In genomic region chr6:125743604-125744003, GRCh38 we compare ENCODE assay signal across 20 cellular contexts. TPM values are rescaled to one million over a fixed set of nuclear protein-coding genes. Genes with fewer than 3 reads are reported as not detected.
DNase-seq lines count a peak whose midpoint lies in the region; ATAC-seq and TF ChIP-seq lines count a peak whose summit lies in the region.
"Had no signal": no experiment of that assay in that cellular context is flagged by ENCODE, and none has a peak within 500 bp of the region (broad histone marks: within the 10 kb centered on the region; RNA-seq: fewer than 3 reads in every experiment).

No MANE protein-coding gene starts in this region.

- H3K36me3 ChIP-seq in heart right ventricle (no peaks in the 10 kb centered on the region), ascending aorta (no peaks in the 10 kb centered on the region)
- H3K36me3 ChIP-seq: Peyer's patch had no signal

- H3K4me3 Mint-ChIP-seq in CD4-positive, alpha-beta T cell, result no peak overlapping the region

- ATAC-seq in heart right ventricle (no peak), left ventricle myocardium superior (no peak), HG02852 (IDR thresholded peaks at IDR 0.05; ENCODE audit: unreplicated experiment) (no peak)
- no peak for ATAC-seq in activated CD4-positive, CD25-positive, alpha-beta regulatory T cell treated with anti-CD3 and anti-CD28 coated beads, Interleukin-2, amount 50 U/mL, for 24 hours
- no peak for ATAC-seq in CD4-positive, alpha-beta T cell (ENCODE audit: poor library complexity)
- ATAC-seq: A549, GM12878 had no signal

- CTCF ChIA-PET in CD4-positive, alpha-beta T cell (lab: Charles Lee), result no interaction called here

- intact Hi-C loops in heart right ventricle (cut with DNase I), result loop anchor here in 3 of 10 donors (10.0 kb wide), 2 partner anchors 159 to 299 kb away; no protein-coding TSS in a partner anchor
- intact Hi-C loops in left ventricle myocardium superior (cut with micrococcal nuclease), result no loop called here
- intact Hi-C loops in ascending aorta (cut with DNase I), result loop anchor here (5.0 kb wide), 1 partner anchor 46 kb away; no protein-coding TSS in a partner anchor
- intact Hi-C loops in CD4-positive, alpha-beta T cell (cut with DNase I, micrococcal nuclease), result loop anchor here in 1 of 2 experiments (5.0 kb wide), 1 partner anchor 34 kb away; no protein-coding TSS in a partner anchor

- H3K9me3 ChIP-seq in heart right ventricle (no peaks in the 10 kb centered on the region), ascending aorta (no peaks in the 10 kb centered on the region)
- H3K9me3 ChIP-seq in CD4-positive, alpha-beta T cell (ENCODE audit: control insufficient read depth, low read length), result no peaks in the 10 kb centered on the region
- H3K9me3 ChIP-seq: A549, Caco-2 had no signal

- H3K9me3 Mint-ChIP-seq in CD4-positive, alpha-beta T cell, result no peaks in the 10 kb centered on the region

- H3K4me1 ChIP-seq in heart right ventricle, result peaks cover 0 to 50% (median 12%) of the 10 kb centered on the region in 9 donors
- H3K4me1 ChIP-seq in ascending aorta, result peaks cover 10 to 12% of the 10 kb centered on the region in 2 donors
- H3K4me1 ChIP-seq: Caco-2 had no signal

- TF ChIP-seq CTCF in heart right ventricle (IDR thresholded peaks at IDR 0.05), result no peak
- no peak for TF ChIP-seq CTCF in ascending aorta (IDR thresholded peaks at IDR 0.05)
- TF ChIP-seq CTCF in GM20000 (IDR thresholded peaks at IDR 0.05; ENCODE audit: extremely low read depth, missing control alignments), result no peak
- TF ChIP-seq CTCF in CD4-positive, alpha-beta T cell (IDR thresholded peaks at IDR 0.05), result no peak

- peaks cover 65% of the 10 kb centered on the region for H3K27me3 Mint-ChIP-seq in CD4-positive, alpha-beta T cell

- POLR2A ChIA-PET in CD4-positive, alpha-beta T cell (lab: Charles Lee), result no interaction called here

- H3K27me3 ChIP-seq in heart right ventricle (peaks cover 0 to 75% (median 0%) of the 10 kb centered on the region in 7 donors), ascending aorta (no peaks in the 10 kb centered on the region)
- H3K27me3 ChIP-seq in CD4-positive, alpha-beta T cell (ENCODE audit: control insufficient read depth, insufficient read depth, low read length), result peaks cover 37% of the 10 kb centered on the region

- H3K27ac Mint-ChIP-seq in CD4-positive, alpha-beta T cell, result no peak overlapping the region
- H3K27ac Mint-ChIP-seq: CD14-positive monocyte had no signal

- H3K4me3 ChIP-seq in heart right ventricle (peak overlapping the region in 2 of 10 donors; percentile 3 to 27), ascending aorta (peak overlapping the region; percentile 15 to 56)
- H3K4me3 ChIP-seq: A549, GM12878, Peyer's patch had no signal

- H3K27ac ChIP-seq in heart right ventricle (peak overlapping the region in 7 of 10 donors; percentile 1 to 98 (median 89)), ascending aorta (peak overlapping the region; percentile 95 to 99)
- H3K27ac ChIP-seq in CD4-positive, alpha-beta T cell (ENCODE audit: low read depth, low read length), result no peak overlapping the region
- H3K27ac ChIP-seq: A549, Peyer's patch had no signal

- peaks cover 1% of the 10 kb centered on the region for H3K36me3 Mint-ChIP-seq in CD4-positive, alpha-beta T cell (ENCODE audit: low read depth)

- 77 to 79% methylated on average over 2 of the region's 2 CpGs for WGBS in heart right ventricle, 2 donors

- H3K4me1 Mint-ChIP-seq in CD4-positive, alpha-beta T cell (ENCODE audit: low read depth), result peaks cover 22% of the 10 kb centered on the region

- DNase-seq in heart right ventricle, result no peak
- no peak for DNase-seq in left ventricle myocardium superior
- no peak for DNase-seq in ascending aorta (ENCODE audit: low spot score in 2 of 2)
- peak; percentile 50 for DNase-seq in medulla oblongata (ENCODE audit: extremely low spot score)
- no peak for DNase-seq in GM20000 (ENCODE audit: low spot score)
- no peak for DNase-seq in CD4-positive, alpha-beta T cell
- DNase-seq: Caco-2, MV-4-11, NCI-H1417 treated with DMSO at 0.1 percent for 48 hours, NCI-H2081, NCI-H526, Peyer's patch, Right ventricle myocardium superior had no signal

RNA-seq across cellular contexts. Expression of gene HEY2, which starts 5.8 kb away (rescaled TPM):
- 10 to 100 TPM; 12.4 to 75.1 (median 36.2) TPM for total RNA-seq in heart right ventricle
- 10 to 100 TPM; 14.1 to 28.6 TPM for polyA plus RNA-seq in heart right ventricle
- 66.8 TPM for total RNA-seq in left ventricle myocardium superior
- 0.32 TPM for total RNA-seq in ascending aorta
- total RNA-seq in CD4-positive, alpha-beta T cell, result under 1 TPM; 0.08 to 0.30 TPM
- total RNA-seq: Caco-2, G401, LHCN-M2 had no signal
- polyA plus RNA-seq: CD14-positive monocyte had no signal

RNA-seq across cellular contexts. Expression of gene NCOA7, which starts 47.2 kb away (rescaled TPM):
- total RNA-seq in heart right ventricle (10 to 100 TPM in 7 of 10 donors, 1 to 10 TPM in 3; 6.2 to 21.3 (median 11.1) TPM), left ventricle myocardium superior (10.2 TPM), ascending aorta (37.4 TPM)
- 10 to 100 TPM in 1 of 2 donors, 1 to 10 TPM in 1; 4.2 to 10.2 TPM for polyA plus RNA-seq in heart right ventricle
- total RNA-seq in CD4-positive, alpha-beta T cell, result 10 to 100 TPM; 34.6 to 35.7 TPM

Comparison
In these comparisons a context has a peak if more than half of its experiments do, and no peak if none do; other contexts are left out.
1. RNA of gene HEY2, which starts 5.8 kb away (total RNA-seq): 66.8 TPM in left ventricle myocardium superior (single experiment) and 12.4 to 75.1 TPM in heart right ventricle; 0.32 TPM in ascending aorta (single experiment) and 0.08 to 0.30 TPM in CD4-positive, alpha-beta T cell; every median in the first group is over 10 times any median in the second.